In the genomic region with DNA sequence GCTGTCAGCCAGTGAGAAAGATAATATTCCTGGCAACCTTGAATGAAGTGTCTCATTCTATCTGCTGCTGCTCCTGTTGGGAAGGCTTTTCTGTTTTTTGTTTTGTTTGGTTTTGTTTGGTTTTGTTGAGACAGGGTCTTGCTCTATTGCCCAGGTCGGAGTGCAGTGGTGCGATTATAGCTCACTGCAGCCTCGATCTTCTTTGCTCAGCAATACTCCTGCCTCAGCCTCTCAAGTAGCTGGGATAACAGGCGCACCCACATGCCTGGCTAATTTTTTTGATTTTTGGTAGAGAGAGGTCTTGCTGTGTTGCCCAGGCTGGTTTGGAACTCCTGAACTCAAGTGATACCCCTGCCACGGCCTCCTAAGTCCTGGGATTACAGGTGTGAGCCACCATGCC, we compare ENCODE assay signal across 29 cellular contexts.
"Had no signal": no experiment of that assay in that cellular context is flagged by ENCODE, and none has a peak within 500 bp of the region (broad histone marks: within the 10 kb centered on the region; RNA-seq: fewer than 3 reads in every experiment).

No MANE protein-coding gene starts in this region.

- FAIRE-seq: colon, endometrium, endothelial cell of umbilical vein, frontal cortex had no signal

- H3K9me3 ChIP-seq: colonic mucosa, esophagus muscularis mucosa, esophagus squamous epithelium, gastrocnemius medialis, gastroesophageal sphincter, heart left ventricle, heart right ventricle had no signal

- H3K4me1 ChIP-seq: colonic mucosa, esophagus muscularis mucosa, esophagus squamous epithelium, foreskin keratinocyte, gastrocnemius medialis, gastroesophageal sphincter had no signal

- H3K27ac Mint-ChIP-seq: dendritic cell treated with granulocyte-macrophage colony-stimulating factor and Interleukin-4, amounts not matched to agents 40 ng/mL and 50 ng/mL, for 4 days; effector memory CD8-positive, alpha-beta T cell; endodermal cell had no signal

- H3K4me3 Mint-ChIP-seq: dendritic cell treated with granulocyte-macrophage colony-stimulating factor and Interleukin-4, amounts not matched to agents 40 ng/mL and 50 ng/mL, for 4 days; effector memory CD8-positive, alpha-beta T cell; endodermal cell had no signal

- H3K27ac ChIP-seq: colonic mucosa, coronary artery, dorsolateral prefrontal cortex, epithelial cell of prostate, esophagus muscularis mucosa, esophagus squamous epithelium, foreskin keratinocyte, gastrocnemius medialis, gastroesophageal sphincter, heart left ventricle, heart right ventricle had no signal

- DNase-seq: colonic mucosa; cortex of kidney; dermis blood vessel endothelial cell; dorsolateral prefrontal cortex; effector CD4-positive, alpha-beta T cell; effector CD8-positive, alpha-beta T cell; effector memory CD4-positive, alpha-beta T cell; effector memory CD8-positive, alpha-beta T cell; endodermal cell; erythroblast; esophagus squamous epithelium; foreskin fibroblast; foreskin keratinocyte; foreskin melanocyte; gastrocnemius medialis; glutamatergic neuron; head of caudate nucleus; heart left ventricle; heart right ventricle had no signal

- H3K36me3 ChIP-seq: colonic mucosa, esophagus muscularis mucosa, gastrocnemius medialis, gastroesophageal sphincter, heart left ventricle, heart right ventricle had no signal

- H3K9me3 Mint-ChIP-seq: dendritic cell treated with granulocyte-macrophage colony-stimulating factor and Interleukin-4, amounts not matched to agents 40 ng/mL and 50 ng/mL, for 4 days; effector memory CD8-positive, alpha-beta T cell; endodermal cell had no signal

- ATAC-seq: effector memory CD8-positive, alpha-beta T cell; esophagus mucosa; foreskin keratinocyte; gastrocnemius medialis; gastroesophageal sphincter; heart left ventricle; heart right ventricle had no signal

- H3K4me3 ChIP-seq: colonic mucosa, coronary artery, dorsolateral prefrontal cortex, esophagus muscularis mucosa, esophagus squamous epithelium, gastrocnemius medialis, gastroesophageal sphincter, heart left ventricle, heart right ventricle had no signal

- H3K27me3 ChIP-seq: colonic mucosa, dorsolateral prefrontal cortex, esophagus muscularis mucosa, esophagus squamous epithelium, foreskin keratinocyte, gastrocnemius medialis, gastroesophageal sphincter, heart left ventricle, heart right ventricle had no signal
